Comparison of ENCODE assay signal across 8 cellular contexts in the genomic region with DNA sequence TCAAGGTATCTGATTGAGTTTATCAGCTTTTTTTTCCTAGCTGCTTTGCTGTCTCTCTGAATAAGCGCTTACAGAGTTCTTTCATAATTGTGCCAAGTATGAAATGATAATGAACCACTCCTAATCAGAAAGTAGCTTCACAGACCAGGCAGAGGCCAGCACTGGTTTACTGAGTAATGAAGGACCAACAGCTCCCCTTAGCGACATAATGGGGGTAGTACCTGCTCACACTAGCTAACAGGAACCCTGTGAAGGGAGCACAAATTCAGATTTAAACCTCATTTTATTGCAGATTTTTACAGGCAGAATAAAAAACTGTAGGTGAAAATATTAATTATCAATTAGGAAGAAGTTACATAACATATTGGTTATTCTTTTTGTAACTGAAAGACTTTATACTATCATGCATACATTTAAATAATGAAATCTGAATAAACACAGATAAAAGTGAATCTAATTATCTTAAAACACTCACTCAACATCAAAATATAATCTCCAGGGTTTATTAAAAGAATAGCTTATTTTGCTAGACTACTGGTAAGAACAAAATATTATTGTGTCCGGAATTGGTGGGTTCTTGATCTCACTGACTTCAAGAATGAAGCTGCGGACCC. TPM values are rescaled to one million over a fixed set of nuclear protein-coding genes. Genes with fewer than 3 reads are reported as not detected.
A peak's percentile ranks its signal among the peaks of the same experiment; 100 is the strongest.
DNase-seq lines count a peak whose midpoint lies in the region; ATAC-seq and TF ChIP-seq lines count a peak whose summit lies in the region.

No MANE protein-coding gene starts in this region.

- peaks cover 81% of the 10 kb centered on the region for H3K27me3 ChIP-seq in PC-9 (ENCODE audit: insufficient read depth, low read depth)

- POLR2A ChIA-PET in PC-9 (lab: Charles Lee; ENCODE audit: unreplicated experiment) = no interaction called here

- no peak overlapping the region for H3K4me3 ChIP-seq in PC-9

- CTCF ChIA-PET in Calu3 (lab: Charles Lee) = interaction anchor here (0.6 to 1.9 kb wide), 8 partner anchors 15 to 573 kb away, joined by 3 to 33 read pairs (median 3); no protein-coding TSS in a partner anchor
- CTCF ChIA-PET in PC-9 (lab: Charles Lee) = interaction anchor here (0.6 to 0.7 kb wide), 2 partner anchors 257 to 1575 kb away, joined by 3 to 5 read pairs; no protein-coding TSS in a partner anchor

- no peaks in the 10 kb centered on the region for H3K4me1 ChIP-seq in PC-9 (replicated peaks; ENCODE audit: insufficient read depth)

- H3K9me3 ChIP-seq in PC-9 (ENCODE audit: insufficient read depth, low read depth) = no peaks in the 10 kb centered on the region

- no peak overlapping the region for H3K27ac ChIP-seq in PC-9

- H2AFZ ChIP-seq in PC-9 = no peak overlapping the region

- H3K4me3 Mint-ChIP-seq in Calu3 (ENCODE audit: low read depth, unreplicated experiment) (no peak overlapping the region), nephron (no peak overlapping the region), immature natural killer cell (no peak overlapping the region)

- H3K27ac Mint-ChIP-seq in Calu3 (ENCODE audit: unreplicated experiment) = no peak overlapping the region
- H3K27ac Mint-ChIP-seq in nephron = no peak overlapping the region
- no peak overlapping the region for H3K27ac Mint-ChIP-seq in immature natural killer cell

- peak; percentile 53 for DNase-seq in Calu3
- peak; percentile 39 for DNase-seq in HS-27A (ENCODE audit: low read depth)
- DNase-seq in PC-9 = peak in 1 of 2 experiments; percentile 19
- no peak for DNase-seq in NCI-H1048 (lab: John Stamatoyannopoulos, UW)
- DNase-seq in immature natural killer cell = no peak

- no TSS peak for BruUV-seq in Calu3 (replicated peaks; lab: Mats Ljungman, UMichigan)
- no TSS peak for BruUV-seq in PC-9 (replicated peaks; lab: Mats Ljungman, UMichigan)

- no peak overlapping the region for H3K4me2 ChIP-seq in PC-9

- peak; percentile 94 for ATAC-seq in esophagus mucosa
- ATAC-seq in HG03159 (IDR thresholded peaks at IDR 0.05; ENCODE audit: unreplicated experiment) = no peak

- no peaks in the 10 kb centered on the region for H3K9me2 ChIP-seq in PC-9 (ENCODE audit: insufficient read depth)

- H3K79me2 ChIP-seq in PC-9 (ENCODE audit: low read depth) = no peaks in the 10 kb centered on the region

- no peaks in the 10 kb centered on the region for H3K4me1 Mint-ChIP-seq in Calu3 (ENCODE audit: low read depth, unreplicated experiment)
- peaks cover 3% of the 10 kb centered on the region for H3K4me1 Mint-ChIP-seq in nephron
- no peaks in the 10 kb centered on the region for H3K4me1 Mint-ChIP-seq in immature natural killer cell

- intact Hi-C loops in Calu3 (cut with micrococcal nuclease; ENCODE audit: unreplicated experiment) (loop anchor here (1.0 to 5.0 kb wide), 3 partner anchors 139 to 256 kb away; no protein-coding TSS in a partner anchor), PC-9 (cut with micrococcal nuclease; ENCODE audit: unreplicated experiment) (loop anchor here (1.0 to 5.0 kb wide), 2 partner anchors 257 to 635 kb away; no protein-coding TSS in a partner anchor)

- H3K36me3 Mint-ChIP-seq in Calu3 (ENCODE audit: insufficient read depth, unreplicated experiment) (no peaks in the 10 kb centered on the region), nephron (ENCODE audit: low read depth) (no peaks in the 10 kb centered on the region), immature natural killer cell (no peaks in the 10 kb centered on the region)

- H3K27me3 Mint-ChIP-seq in Calu3 (ENCODE audit: unreplicated experiment) (peaks cover 63% of the 10 kb centered on the region), nephron (ENCODE audit: low read depth) (peaks cover 21% of the 10 kb centered on the region), immature natural killer cell (ENCODE audit: low read depth in 3 of 3) (peaks cover 0 to 2% (median 1%) of the 10 kb centered on the region in 3 donors)

- H3K9me3 Mint-ChIP-seq in Calu3 (ENCODE audit: low read depth, unreplicated experiment) (no peaks in the 10 kb centered on the region), nephron (peaks cover 6% of the 10 kb centered on the region), immature natural killer cell (peaks cover 0 to 8% (median 4%) of the 10 kb centered on the region in 6 donors)

- no peaks in the 10 kb centered on the region for H3F3A ChIP-seq in PC-9 (ENCODE audit: insufficient read depth, low read depth)

- H4K20me1 ChIP-seq in PC-9 (ENCODE audit: insufficient read depth) = no peaks in the 10 kb centered on the region

- TF ChIP-seq CTCF in Calu3 (IDR thresholded peaks at IDR 0.05; ENCODE audit: unreplicated experiment) = peak; percentile 39
- TF ChIP-seq CTCF in PC-9 (conservative IDR thresholded peaks at IDR 0.05) = peak; percentile 68
- TF ChIP-seq CTCF in nephron (IDR thresholded peaks at IDR 0.05; ENCODE audit: unreplicated experiment in 3 of 3) = peak; percentile 75 to 89 (median 87)

- no peaks in the 10 kb centered on the region for H3K36me3 ChIP-seq in PC-9 (ENCODE audit: low read depth)

RNA-seq across cellular contexts. Expression of a gene that starts 53.7 kb away (rescaled TPM):
- total RNA-seq in Calu3 (2022) (not detected in 2 replicates), PC-9 (2021) (not detected in 2 replicates), esophagus mucosa (not detected)
- polyA plus RNA-seq in immature natural killer cell = not detected

RNA-seq across cellular contexts. Expression of a gene that starts 59.6 kb away (rescaled TPM):
- total RNA-seq in Calu3 (2022) (not detected in 2 replicates), PC-9 (2021) (not detected in 2 replicates), esophagus mucosa (5.5 TPM)
- not detected for polyA plus RNA-seq in immature natural killer cell

Comparison
In these comparisons a context has a peak if more than half of its experiments do, and no peak if none do; other contexts are left out.
1. DNase-seq: peak in Calu3 (single experiment) and HS-27A (single experiment); none in NCI-H1048 (single experiment) and immature natural killer cell (0 of 3).
2. Peak in every context shown above with its lines, with median percentiles within 50 percentile points of each other: CTCF ChIP-seq.